1 cellular context compared by ENCODE assay signal in genomic region chrX:38124000-38124399, GRCh38.
TF ChIP-seq lines count a peak whose summit lies in the region.

No MANE protein-coding gene starts in this region.

TF ChIP-seq in GM23338, 12 proteins besides CTCF, POLR2A, EP300 and RAD21 (continued from another document):
- TF ChIP-seq REST (IDR thresholded peaks at IDR 0.05; ENCODE audit: unreplicated experiment) = no peak
- no peak for TF ChIP-seq STAT1 (IDR thresholded peaks at IDR 0.05; ENCODE audit: unreplicated experiment)
- no peak for TF ChIP-seq NANOG (IDR thresholded peaks at IDR 0.05; ENCODE audit: borderline replicate concordance)
- TF ChIP-seq CREB1 (CRISPR knock-in tag; IDR thresholded peaks at IDR 0.05; ENCODE audit: low read depth) = no peak
- no peak for TF ChIP-seq EZH2phosphoT487 (IDR thresholded peaks at IDR 0.05; ENCODE audit: unreplicated experiment)
- TF ChIP-seq EZH2 (IDR thresholded peaks at IDR 0.05; ENCODE audit: low read depth, unreplicated experiment) = no peak
- no peak for TF ChIP-seq ZNF331 (CRISPR knock-in tag; IDR thresholded peaks at IDR 0.05; ENCODE audit: low read depth)
- TF ChIP-seq JUNB (IDR thresholded peaks at IDR 0.05; ENCODE audit: unreplicated experiment) = no peak
- TF ChIP-seq POLR2AphosphoS5 (IDR thresholded peaks at IDR 0.05; ENCODE audit: low read depth) = no peak
- TF ChIP-seq ETS1 (IDR thresholded peaks at IDR 0.05) = no peak
TF ChIP-seq in GM23338: peak in this region for 0.
